In genomic region chr2:7792031-7792651, GRCh38 we compare ENCODE assay signal across 11 cellular contexts.
DNase-seq lines count a peak whose midpoint lies in the region; ATAC-seq lines count a peak whose summit lies in the region.
"Had no signal": no experiment of that assay in that cellular context is flagged by ENCODE, and none has a peak within 500 bp of the region (broad histone marks: within the 10 kb centered on the region; RNA-seq: fewer than 3 reads in every experiment).

No MANE protein-coding gene starts in this region.

- DNase-seq in NCI-H1092 treated with DMSO at 0.1 percent for 48 hours (lab: John Stamatoyannopoulos, UW) (peak; percentile 89), NCI-H2171 (lab: John Stamatoyannopoulos, UW) (peak; percentile 20), brain pericyte (ENCODE audit: low read depth, low spot score) (peak; percentile 8), renal cortical epithelial cell (ENCODE audit: low read depth) (peak; percentile 74), SK-N-DZ (ENCODE audit: low spot score) (no peak), KBM-7 (no peak), NAMALWA (ENCODE audit: low spot score) (no peak)
- DNase-seq: CD4-positive, alpha-beta memory T cell; endodermal cell; tibial artery had no signal

- in situ Hi-C loops in KBM-7 (cut with MboI; ENCODE audit: low pct_unique_long_range_greater_than_20kb, low sequenced_read_pairs), result no loop called here

- no peak for ATAC-seq in HG03571 (IDR thresholded peaks at IDR 0.05; ENCODE audit: unreplicated experiment)

Comparison
In these comparisons a context has a peak if more than half of its experiments do, and no peak if none do; other contexts are left out.
1. DNase-seq: peak in NCI-H1092 treated with DMSO at 0.1 percent for 48 hours (single experiment), NCI-H2171 (single experiment), brain pericyte (single experiment) and renal cortical epithelial cell (single experiment); none in SK-N-DZ (single experiment), KBM-7 (single experiment) and NAMALWA (single experiment).